In the genomic region with DNA sequence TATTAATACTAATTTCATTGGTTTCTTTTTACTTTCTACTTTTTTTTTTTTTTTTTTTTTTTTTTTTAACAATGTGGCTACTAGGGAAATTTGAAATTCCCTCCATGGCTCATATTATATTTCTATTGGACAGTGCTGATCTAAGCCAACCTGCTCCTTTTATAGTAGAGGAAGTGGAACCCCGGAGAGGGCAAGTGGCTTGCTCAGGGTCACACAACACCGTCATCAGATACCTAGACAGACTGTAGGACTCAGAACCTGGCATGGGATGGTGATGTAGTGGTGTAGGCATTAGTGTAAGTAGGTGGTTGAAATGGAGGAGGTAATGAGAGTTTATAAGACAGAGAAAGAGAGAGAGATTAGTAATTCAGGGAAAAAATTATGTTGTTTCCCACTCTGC, we compare ENCODE assay signal across 15 cellular contexts. TPM values are rescaled to one million over a fixed set of nuclear protein-coding genes. Genes with fewer than 3 reads are reported as not detected.
DNase-seq lines count a peak whose midpoint lies in the region; ATAC-seq and TF ChIP-seq lines count a peak whose summit lies in the region.
"Had no signal": no experiment of that assay in that cellular context is flagged by ENCODE, and none has a peak within 500 bp of the region (broad histone marks: within the 10 kb centered on the region; RNA-seq: fewer than 3 reads in every experiment).

No MANE protein-coding gene starts in this region.

- no peak overlapping the region for H3T11ph ChIP-seq in H9 (ENCODE audit: low read length)

- no peak overlapping the region for H3K9ac ChIP-seq in H9 (ENCODE audit: extremely low read depth, insufficient read length, low read length)

- no peaks in the 10 kb centered on the region for H4K20me1 ChIP-seq in H9 (ENCODE audit: control insufficient read depth, insufficient read depth, insufficient read length)

- intact Hi-C loops in ovary (cut with DNase I) = loop anchor here in 1 of 4 donors (10.0 kb wide), 1 partner anchor 98 kb away; no protein-coding TSS in a partner anchor

- no peak overlapping the region for H2BK120ac ChIP-seq in H9 (ENCODE audit: low read depth, low read length, poor library complexity, severe bottlenecking)

- H3K4me1 ChIP-seq in H9 (ENCODE audit: insufficient read depth, low read length) = peaks cover 6% of the 10 kb centered on the region; the same call in 1 of the 2 replicates
- peaks cover 21% of the 10 kb centered on the region for H3K4me1 ChIP-seq in ovary (ENCODE audit: insufficient read depth)

- H4K91ac ChIP-seq in H9 (ENCODE audit: insufficient read length, low read depth, low read length) = no peak overlapping the region

- no peak for TF ChIP-seq EP300 in ovary (IDR thresholded peaks at IDR 0.05)

- ATAC-seq in central memory CD8-positive, alpha-beta T cell (replicated peaks; ENCODE audit: extremely low read depth, poor library complexity, severe bottlenecking) = no peak
- ATAC-seq: Panc1 had no signal

- peak overlapping the region; percentile 29; the same call in 1 of the 2 replicates for H3K14ac ChIP-seq in H9 (ENCODE audit: insufficient read depth, low read length)

- H3K56ac ChIP-seq in H9 (ENCODE audit: insufficient read length, low read depth, low read length) = no peak overlapping the region

- TF ChIP-seq CTCF in H9 (conservative IDR thresholded peaks at IDR 0.05) (no peak), ovary (IDR thresholded peaks at IDR 0.05) (no peak)

- H3K4me3 Mint-ChIP-seq in H9 = no peak overlapping the region
- peak overlapping the region; percentile 61 for H3K4me3 Mint-ChIP-seq in central memory CD8-positive, alpha-beta T cell

- H4K5ac ChIP-seq in H9 (ENCODE audit: insufficient read length, low read depth, low read length) = no peak overlapping the region

- H2AK5ac ChIP-seq in H9 (ENCODE audit: insufficient read length, low read length) = no peak overlapping the region

- H3K27me3 ChIP-seq in H9 (ENCODE audit: insufficient read depth, low read length) = no peaks in the 10 kb centered on the region
- no peaks in the 10 kb centered on the region for H3K27me3 ChIP-seq in ovary
- H3K27me3 ChIP-seq: body of pancreas, neutrophil had no signal

- H3K4ac ChIP-seq in H9 (ENCODE audit: low read depth, low read length) = no peak overlapping the region

- WGBS in H9 (ENCODE audit: extremely low coverage, insufficient read length, low lambda C conversion rate) = no CpG with 5 or more reads among the region's 2 CpGs
- WGBS in ovary, 3 donors = 19 to 43% (median 33%) methylated on average over 2 of the region's 2 CpGs

- H3K79me2 ChIP-seq in H9 (ENCODE audit: insufficient read depth, low read length) = peaks cover 5% of the 10 kb centered on the region

- H3K4me2 ChIP-seq in H9 (ENCODE audit: insufficient read depth, insufficient read length, low read length) = no peak overlapping the region

- no peak overlapping the region for H2BK20ac ChIP-seq in H9 (ENCODE audit: low read depth, low read length, poor library complexity, severe bottlenecking)

- no peaks in the 10 kb centered on the region for H3K27me3 Mint-ChIP-seq in H9 (ENCODE audit: low read depth)
- H3K27me3 Mint-ChIP-seq in central memory CD8-positive, alpha-beta T cell = no peaks in the 10 kb centered on the region
- H3K27me3 Mint-ChIP-seq: activated T-cell treated with anti-CD3 and anti-CD28 coated beads, Interleukin-2, amount 50 U/mL, for 24 hours had no signal

- no peak for TF ChIP-seq POLR2A in ovary (IDR thresholded peaks at IDR 0.05)

- H4K8ac ChIP-seq in H9 (replicated peaks; ENCODE audit: insufficient read length, low read depth, low read length) = no peak overlapping the region

- no peaks in the 10 kb centered on the region for H3K36me3 ChIP-seq in ovary
- H3K36me3 ChIP-seq: neutrophil had no signal

- H2AFZ ChIP-seq in H9 (ENCODE audit: low read length) = no peak overlapping the region

- H3K36me3 Mint-ChIP-seq in H9 (ENCODE audit: insufficient read depth in 1 of 3, low read depth in 3 of 3) = peaks cover 18 to 25% (median 19%) of the 10 kb centered on the region in 3 experiments
- H3K36me3 Mint-ChIP-seq in central memory CD8-positive, alpha-beta T cell (ENCODE audit: insufficient read depth) = no peaks in the 10 kb centered on the region

- no peak overlapping the region for H3K23ac ChIP-seq in H9 (ENCODE audit: insufficient read length, low read depth, low read length)

- no peak overlapping the region for H2BK15ac ChIP-seq in H9 (ENCODE audit: low read depth, low read length)

- no peaks in the 10 kb centered on the region for H3K9me3 ChIP-seq in H9 (ENCODE audit: control insufficient read depth, low read depth, low read length)
- no peaks in the 10 kb centered on the region for H3K9me3 ChIP-seq in ovary
- H3K9me3 ChIP-seq: body of pancreas, neutrophil had no signal

- DNase-seq in AG08395 (ENCODE audit: low spot score) = peak; percentile 43
- DNase-seq in H9 = no peak
- no peak for DNase-seq in central memory CD8-positive, alpha-beta T cell (ENCODE audit: low spot score in 2 of 2)
- peak; percentile 6 for DNase-seq in medulla oblongata (ENCODE audit: extremely low spot score)
- DNase-seq in NK-92 treated with Interleukin-12 subunit alpha and Interleukin-12 subunit beta, amount 100 ng/mL, for 24 hours (lab: John Stamatoyannopoulos, UW) = no peak
- DNase-seq in NCI-H82 (lab: John Stamatoyannopoulos, UW) = no peak
- DNase-seq in NCI-H510A (lab: John Stamatoyannopoulos, UW) = no peak
- DNase-seq in ovary = no peak
- DNase-seq: activated T-cell treated with anti-CD3 and anti-CD28 coated beads, Interleukin-2, amount 50 U/mL, for 24 hours; body of pancreas; CD4-positive, alpha-beta T cell; islet precursor cell; NCI-H187 treated with DMSO at 0.1 percent for 48 hours had no signal

- no peak overlapping the region for H3K18ac ChIP-seq in H9 (ENCODE audit: insufficient read length, low read depth, low read length)

- peaks cover 46 to 48% of the 10 kb centered on the region in 2 experiments for H3K4me1 Mint-ChIP-seq in H9
- H3K4me1 Mint-ChIP-seq in central memory CD8-positive, alpha-beta T cell = peaks cover 14% of the 10 kb centered on the region

- peaks cover 7 to 14% of the 10 kb centered on the region in 2 experiments; a peak in 4 of 5 replicates for H3K9me3 Mint-ChIP-seq in H9
- no peaks in the 10 kb centered on the region for H3K9me3 Mint-ChIP-seq in central memory CD8-positive, alpha-beta T cell
- H3K9me3 Mint-ChIP-seq: activated T-cell treated with anti-CD3 and anti-CD28 coated beads, Interleukin-2, amount 50 U/mL, for 24 hours; CD4-positive, alpha-beta T cell had no signal

- H2BK5ac ChIP-seq in H9 (ENCODE audit: insufficient read length, low read length) = no peak overlapping the region

- H2BK12ac ChIP-seq in H9 (ENCODE audit: insufficient read length, low read depth, low read length) = no peak overlapping the region

- peaks cover 18% of the 10 kb centered on the region for H3K79me1 ChIP-seq in H9 (ENCODE audit: insufficient read depth, low read depth, low read length, poor library complexity, severe bottlenecking)

- H3K23me2 ChIP-seq in H9 (ENCODE audit: insufficient read length, low read depth, low read length, poor library complexity, severe bottlenecking) = no peaks in the 10 kb centered on the region

- no peak overlapping the region for H3K4me3 ChIP-seq in ovary
- H3K4me3 ChIP-seq: body of pancreas had no signal

- H3K27ac ChIP-seq in H9 (ENCODE audit: insufficient read length, low read depth, low read length) (no peak overlapping the region), ovary (peak overlapping the region in 1 of 2 donors; percentile 39)
- H3K27ac ChIP-seq: neutrophil had no signal

- H3K27ac Mint-ChIP-seq in H9 = peak overlapping the region in 1 of 3 experiments; percentile 56; a peak in 3 of 7 replicates
- H3K27ac Mint-ChIP-seq in central memory CD8-positive, alpha-beta T cell (ENCODE audit: low read depth) = no peak overlapping the region
- H3K27ac Mint-ChIP-seq: activated T-cell treated with anti-CD3 and anti-CD28 coated beads, Interleukin-2, amount 50 U/mL, for 24 hours; CD4-positive, alpha-beta T cell had no signal

RNA-seq across cellular contexts. Expression of a gene that starts 10.8 kb away (rescaled TPM):
- total RNA-seq in H9 (2021) (13.6 and 16.3 TPM in 2 replicates), ovary (10 to 100 TPM in 5 of 7 donors, 1 to 10 TPM in 2; 8.2 to 28.9 (median 22.0) TPM)
- polyA plus RNA-seq in ovary = 10 to 100 TPM in 1 of 2 donors, 1 to 10 TPM in 1; 9.4 to 12.0 TPM

Comparison
In these comparisons a context has a peak if more than half of its experiments do, and no peak if none do; other contexts are left out.
1. DNase-seq: peak in AG08395 (single experiment) and medulla oblongata (single experiment); none in H9 (single experiment), central memory CD8-positive, alpha-beta T cell (0 of 2), NK-92 treated with Interleukin-12 subunit alpha and Interleukin-12 subunit beta, amount 100 ng/mL, for 24 hours (single experiment), NCI-H82 (single experiment), NCI-H510A (single experiment) and ovary (0 of 5).